Comparison of ENCODE assay signal across 15 cellular contexts in genomic region chr11:79235696-79236095, GRCh38.
"Had no signal": no experiment of that assay in that cellular context is flagged by ENCODE, and none has a peak within 500 bp of the region (broad histone marks: within the 10 kb centered on the region; RNA-seq: fewer than 3 reads in every experiment).

No MANE protein-coding gene starts in this region.

- H3K27ac ChIP-seq: coronary artery, neutrophil, upper lobe of left lung had no signal

- H3K4me1 ChIP-seq: upper lobe of left lung, uterus had no signal

- H3K27ac Mint-ChIP-seq: natural killer cell had no signal

- H3K36me3 ChIP-seq: heart left ventricle, neutrophil, upper lobe of left lung, uterus had no signal

- H3K27me3 ChIP-seq: heart left ventricle, neutrophil, upper lobe of left lung, uterus had no signal

- H3K36me3 Mint-ChIP-seq: natural killer cell had no signal

- ATAC-seq: esophagus mucosa, natural killer cell had no signal

- H3K9me3 ChIP-seq: heart left ventricle, mucosa of descending colon, neutrophil, upper lobe of left lung, uterus had no signal

- DNase-seq: central memory CD4-positive, alpha-beta T cell; effector CD4-positive, alpha-beta T cell; left ventricle myocardium superior; mucosa of descending colon; natural killer cell; posterior cingulate gyrus; stimulated activated CD4-positive, alpha-beta T cell treated with anti-CD3 and anti-CD28 coated beads, Interleukin-12 subunit alpha, Interleukin-12 subunit beta, amount 100 ng/mL, for 4 hours; stimulated activated naive CD4-positive, alpha-beta T cell treated with Interleukin-2 at 50 U/mL for 16 hours; upper lobe of left lung; uterus had no signal

- H3K4me1 Mint-ChIP-seq: natural killer cell had no signal

- H3K4me3 ChIP-seq: coronary artery, heart left ventricle, lung, mucosa of descending colon, upper lobe of left lung, uterus had no signal

- H3K4me3 Mint-ChIP-seq: natural killer cell had no signal
